In the genomic region with DNA sequence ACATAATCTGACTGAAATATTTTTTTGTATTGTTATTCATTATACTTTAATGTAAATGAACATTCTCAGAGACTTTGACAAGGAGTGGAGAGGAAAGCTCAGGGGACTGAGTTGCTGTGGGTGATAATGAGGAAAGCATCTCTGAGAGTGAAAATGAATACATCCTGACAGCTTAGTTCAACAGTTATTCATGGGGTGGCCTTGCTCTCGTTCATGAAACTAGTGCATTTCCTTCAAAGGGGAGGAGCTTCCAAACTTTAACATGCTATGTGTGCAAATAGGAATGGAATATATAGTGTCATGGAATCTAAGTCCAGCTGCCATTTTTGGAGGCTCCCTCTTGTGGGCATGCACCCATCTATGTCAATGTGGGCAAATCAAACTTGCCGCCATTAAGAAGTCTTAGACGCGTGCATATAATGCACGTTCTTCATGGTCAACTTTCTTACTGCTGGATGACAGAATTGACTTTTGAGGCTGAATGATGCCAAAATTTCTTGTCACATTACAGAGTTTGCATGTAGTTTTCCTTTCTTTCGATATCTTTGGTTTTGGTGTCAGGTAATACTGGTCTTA, we compare ENCODE assay signal across 2 cellular contexts.
TF ChIP-seq lines count a peak whose summit lies in the region.

No MANE protein-coding gene starts in this region.

TF ChIP-seq in A549, 52 proteins besides CTCF, POLR2A, EP300 and RAD21:
- TF ChIP-seq RARB (CRISPR knock-in tag; IDR thresholded peaks at IDR 0.05), result no peak

TF ChIP-seq in GM12878, 131 proteins besides CTCF, POLR2A, EP300 and RAD21:
- 0 out of 2 replicates have a peak, but pooled peaks have one; percentile 66 for TF ChIP-seq ZBTB33 (IDR thresholded peaks at IDR 0.05)
- TF ChIP-seq FOXK2 (IDR thresholded peaks at IDR 0.05), result no peak
- TF ChIP-seq NFIC (IDR thresholded peaks at IDR 0.05; ENCODE audit: low read depth, low read length), result peak; percentile 40; the same call in 1 of the 2 replicates
- TF ChIP-seq MLLT1 (IDR thresholded peaks at IDR 0.05), result peak; percentile 57
- peak; percentile 83 for TF ChIP-seq MTA3 (IDR thresholded peaks at IDR 0.05; ENCODE audit: borderline replicate concordance, low read length)
- TF ChIP-seq, protein P1, sequence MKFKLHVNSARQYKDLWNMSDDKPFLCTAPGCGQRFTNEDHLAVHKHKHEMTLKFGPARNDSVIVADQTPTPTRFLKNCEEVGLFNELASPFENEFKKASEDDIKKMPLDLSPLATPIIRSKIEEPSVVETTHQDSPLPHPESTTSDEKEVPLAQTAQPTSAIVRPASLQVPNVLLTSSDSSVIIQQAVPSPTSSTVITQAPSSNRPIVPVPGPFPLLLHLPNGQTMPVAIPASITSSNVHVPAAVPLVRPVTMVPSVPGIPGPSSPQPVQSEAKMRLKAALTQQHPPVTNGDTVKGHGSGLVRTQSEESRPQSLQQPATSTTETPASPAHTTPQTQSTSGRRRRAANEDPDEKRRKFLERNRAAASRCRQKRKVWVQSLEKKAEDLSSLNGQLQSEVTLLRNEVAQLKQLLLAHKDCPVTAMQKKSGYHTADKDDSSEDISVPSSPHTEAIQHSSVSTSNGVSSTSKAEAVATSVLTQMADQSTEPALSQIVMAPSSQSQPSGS (IDR thresholded peaks at IDR 0.05; ENCODE audit: low read length), result peak; percentile 55; the same call in 1 of the 2 replicates
- no peak for TF ChIP-seq POLR2AphosphoS5 (IDR thresholded peaks at IDR 0.05; ENCODE audit: low read length)
- TF ChIP-seq CHD1 (IDR thresholded peaks at IDR 0.05; ENCODE audit: low read depth, low read length), result no peak
- peak; percentile 67; the same call in 1 of the 2 replicates for TF ChIP-seq YY1 (IDR thresholded peaks at IDR 0.05; ENCODE audit: low read depth, low read length)
- TF ChIP-seq FOXM1 (IDR thresholded peaks at IDR 0.05; ENCODE audit: low read depth, low read length), result 0 out of 2 replicates have a peak, but pooled peaks have one; percentile 30
- TF ChIP-seq IKZF2 (IDR thresholded peaks at IDR 0.05), result 0 out of 4 replicates have a peak, but pooled peaks of 1 of the 2 experiments have one; percentile 15
